Comparison of ENCODE assay signal across 21 cellular contexts in the genomic region with DNA sequence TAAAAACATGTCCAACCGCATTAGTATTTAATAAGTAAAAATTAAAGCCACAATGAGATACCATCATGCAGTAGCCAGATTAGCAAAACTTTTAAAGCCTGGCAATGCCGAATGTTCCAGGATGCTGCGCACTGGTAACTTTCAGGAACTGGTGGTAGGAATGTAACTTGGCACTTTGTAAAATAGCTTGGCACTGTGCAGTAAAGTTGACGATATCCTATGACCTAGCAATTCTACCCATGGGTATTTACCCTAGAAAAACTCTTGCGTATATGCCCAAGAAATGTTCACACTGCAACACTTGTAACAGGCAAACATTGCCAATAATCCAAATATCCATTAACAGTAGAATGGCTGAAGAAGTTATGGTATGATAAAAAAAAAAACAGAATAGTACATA.
"Had no signal": no experiment of that assay in that cellular context is flagged by ENCODE, and none has a peak within 500 bp of the region (broad histone marks: within the 10 kb centered on the region; RNA-seq: fewer than 3 reads in every experiment).

No MANE protein-coding gene starts in this region.

- H3K27ac ChIP-seq: SJSA1, SK-N-MC had no signal

- DNase-seq: IMR-90, Karpas-422, KG1, MM.1S, NCI-H1092 treated with DMSO at 0.1 percent for 48 hours, NCI-H1436, NCI-H187, NCI-H2029, NCI-H2081 treated with DMSO at 0.1 percent for 48 hours, NCI-H2171, NCI-H226, NCI-H446, NCI-H510A, NCI-H524 treated with DMSO at 0.1 percent for 48 hours, NCI-H69, NCI-H774, Right ventricle myocardium superior, RPMI8226, SIG-M5 had no signal

- H3K4me1 ChIP-seq: SJSA1 had no signal

- H3K36me3 ChIP-seq: SJSA1 had no signal

- H3K4me3 ChIP-seq: SJSA1, SK-N-MC had no signal

- H3K9me3 ChIP-seq: SJSA1 had no signal
